In genomic region chr6:137286926-137287325, GRCh38 we compare ENCODE assay signal across 27 cellular contexts.
"Had no signal": no experiment of that assay in that cellular context is flagged by ENCODE, and none has a peak within 500 bp of the region (broad histone marks: within the 10 kb centered on the region; RNA-seq: fewer than 3 reads in every experiment).

No MANE protein-coding gene starts in this region.

- H3K9me3 Mint-ChIP-seq: activated B cell treated with CpG ODN at 0.5 μM for 24 hours; activated CD4-positive, alpha-beta memory T cell treated with anti-CD3 and anti-CD28 coated beads for 36 hours; activated naive CD4-positive, alpha-beta T cell treated with anti-CD3 and anti-CD28 coated beads for 36 hours; activated T-cell treated with anti-CD3 and anti-CD28 coated beads, Interleukin-2, amount 50 U/mL, for 72 hours; nephron; stimulated activated naive CD8-positive, alpha-beta T cell treated with anti-CD3 and anti-CD28 coated beads, Interleukin-15, Interleukin-2, amounts not matched to agents 100 ng/mL and 50 ng/mL, for 24 hours had no signal

- H3K27me3 Mint-ChIP-seq: activated B cell treated with CpG ODN at 0.5 μM for 24 hours had no signal

- H3K4me1 Mint-ChIP-seq: nephron had no signal

- ATAC-seq: activated CD4-positive, alpha-beta T cell treated with anti-CD3 and anti-CD28 coated beads for 36 hours; activated T-cell treated with anti-CD3 and anti-CD28 coated beads, Interleukin-2, amount 50 U/mL, for 72 hours; gastrocnemius medialis; left ventricle myocardium superior; pancreas; psoas muscle; right cardiac atrium; upper lobe of right lung had no signal

- FAIRE-seq: endometrium, islet of Langerhans, pancreas had no signal

- H3K36me3 ChIP-seq: gastrocnemius medialis, pancreas, thyroid gland, upper lobe of right lung had no signal

- H3K4me3 ChIP-seq: gastrocnemius medialis, pancreas, psoas muscle, thyroid gland, upper lobe of right lung had no signal

- H3K4me3 Mint-ChIP-seq: activated B cell treated with CpG ODN at 0.5 μM for 24 hours; activated CD4-positive, alpha-beta memory T cell treated with anti-CD3 and anti-CD28 coated beads for 36 hours; activated CD4-positive, alpha-beta T cell treated with anti-CD3 and anti-CD28 coated beads for 36 hours; activated naive CD4-positive, alpha-beta T cell treated with anti-CD3 and anti-CD28 coated beads for 36 hours; activated naive CD8-positive, alpha-beta T cell treated with anti-CD3 and anti-CD28 coated beads, Interleukin-2, amount 10 ng/mL, durations not matched to agents 7 days and 5 days; activated T-cell treated with anti-CD3 and anti-CD28 coated beads, Interleukin-2, amount 50 U/mL, for 72 hours; nephron; stimulated activated naive CD8-positive, alpha-beta T cell treated with anti-CD3 and anti-CD28 coated beads, Interleukin-15, Interleukin-2, amounts not matched to agents 100 ng/mL and 50 ng/mL, for 24 hours; T-helper 1 cell treated with Interleukin-12 subunit alpha and Interleukin-12 subunit beta and Interleukin-4 antibody, amounts not matched to agents 30 μg/mL and 1 μg/mL, for 36 hours had no signal

- DNase-seq: activated B cell treated with CpG ODN at 0.5 μM for 24 hours; activated CD4-positive, alpha-beta memory T cell treated with anti-CD3 and anti-CD28 coated beads for 36 hours; activated CD4-positive, alpha-beta T cell treated with anti-CD3 and anti-CD28 coated beads for 36 hours; activated effector memory CD4-positive, alpha-beta T cell treated with Interleukin-2 at 50 U/mL for 16 hours; activated naive CD4-positive, alpha-beta T cell treated with anti-CD3 and anti-CD28 coated beads for 36 hours; activated naive CD8-positive, alpha-beta T cell treated with anti-CD3 and anti-CD28 coated beads, Interleukin-2, amount 10 ng/mL, durations not matched to agents 7 days and 5 days; activated T-cell treated with anti-CD3 and anti-CD28 coated beads, Interleukin-2, amount 50 U/mL, for 72 hours; amniotic stem cell; cerebellar nuclear complex; cortex of kidney; gastrocnemius medialis; head of caudate nucleus; hypothalamus; left ventricle myocardium superior; pancreas; psoas muscle; right cardiac atrium; stimulated activated CD4-positive, alpha-beta T cell treated with anti-CD3 and anti-CD28 coated beads, Interleukin-12 subunit alpha, Interleukin-12 subunit beta, amount 100 ng/mL, for 4 hours; substantia nigra; T1000; thyroid gland; upper lobe of right lung had no signal

- H3K36me3 Mint-ChIP-seq: activated CD4-positive, alpha-beta memory T cell treated with anti-CD3 and anti-CD28 coated beads for 36 hours had no signal

- H3K27ac Mint-ChIP-seq: activated B cell treated with CpG ODN at 0.5 μM for 24 hours; activated CD4-positive, alpha-beta memory T cell treated with anti-CD3 and anti-CD28 coated beads for 36 hours; activated CD4-positive, alpha-beta T cell treated with anti-CD3 and anti-CD28 coated beads for 36 hours; activated naive CD4-positive, alpha-beta T cell treated with anti-CD3 and anti-CD28 coated beads for 36 hours; activated naive CD8-positive, alpha-beta T cell treated with anti-CD3 and anti-CD28 coated beads, Interleukin-2, amount 10 ng/mL, durations not matched to agents 7 days and 5 days; activated T-cell treated with anti-CD3 and anti-CD28 coated beads, Interleukin-2, amount 50 U/mL, for 72 hours; nephron; stimulated activated naive CD8-positive, alpha-beta T cell treated with anti-CD3 and anti-CD28 coated beads, Interleukin-15, Interleukin-2, amounts not matched to agents 100 ng/mL and 50 ng/mL, for 24 hours; T-helper 1 cell treated with Interleukin-12 subunit alpha and Interleukin-12 subunit beta and Interleukin-4 antibody, amounts not matched to agents 30 μg/mL and 1 μg/mL, for 36 hours had no signal

- H3K9me3 ChIP-seq: gastrocnemius medialis, pancreas, psoas muscle, thyroid gland, upper lobe of right lung had no signal

- H3K27me3 ChIP-seq: gastrocnemius medialis, pancreas, thyroid gland, upper lobe of right lung had no signal

- H3K4me1 ChIP-seq: gastrocnemius medialis, psoas muscle, thyroid gland, upper lobe of right lung had no signal

- H3K27ac ChIP-seq: gastrocnemius medialis, pancreas, psoas muscle, thyroid gland, upper lobe of right lung had no signal
